1 cellular context compared by ENCODE assay signal in the genomic region with DNA sequence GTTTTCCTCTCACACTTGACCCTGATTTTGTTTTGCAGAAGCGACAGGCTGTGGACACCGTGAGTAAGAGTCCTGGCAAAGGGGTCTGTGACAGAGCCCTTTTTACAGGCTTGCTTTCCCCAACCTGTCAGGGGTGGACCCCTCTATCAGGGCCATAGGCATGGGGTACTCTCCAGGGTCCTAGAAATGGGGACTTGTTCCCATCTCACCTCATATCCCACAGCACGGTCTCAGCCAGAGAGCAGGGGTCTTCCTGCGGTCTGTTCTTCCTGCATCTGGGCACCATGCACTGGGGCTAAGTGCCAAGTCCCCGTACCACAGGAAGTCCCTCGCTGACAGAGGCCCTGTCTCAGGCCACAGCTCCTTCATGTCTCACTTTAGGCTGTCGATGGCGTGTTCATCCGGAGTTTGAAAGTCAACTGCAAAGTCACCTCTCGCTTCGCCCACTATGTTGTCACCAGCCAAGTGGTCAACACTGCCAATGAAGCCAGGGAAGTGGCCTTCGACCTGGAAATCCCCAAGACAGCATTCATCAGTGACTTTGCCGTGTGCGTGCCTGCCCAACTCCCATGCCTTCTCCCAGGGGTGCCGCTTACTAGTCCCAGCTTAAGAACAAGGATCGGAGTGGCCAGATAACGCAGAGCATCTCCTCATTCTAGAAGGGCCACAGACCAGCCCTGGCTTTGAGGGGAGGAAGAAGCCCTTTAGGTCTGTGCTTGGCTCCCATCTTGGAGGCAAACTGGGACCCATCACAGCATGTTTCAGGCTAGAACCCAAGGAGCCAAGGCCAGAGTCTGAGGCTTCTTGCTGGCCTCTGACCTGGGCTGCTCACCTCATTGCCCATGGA.
TF ChIP-seq lines count a peak whose summit lies in the region.

No MANE protein-coding gene starts in this region.

TF ChIP-seq in liver, 16 proteins besides CTCF, POLR2A, EP300 and RAD21 (continued from another document):
- TF ChIP-seq YY1 (IDR thresholded peaks at IDR 0.05), result peak; percentile 51
- TF ChIP-seq FOXA1 (IDR thresholded peaks at IDR 0.05), result no peak
- TF ChIP-seq EGR1 (IDR thresholded peaks at IDR 0.05; ENCODE audit: low read depth in 2 of 2), result no peak
- no peak for TF ChIP-seq FOXA2 (IDR thresholded peaks at IDR 0.05)
- TF ChIP-seq RXRA (IDR thresholded peaks at IDR 0.05), result peak; percentile 36 to 80
- TF ChIP-seq, protein P1, sequence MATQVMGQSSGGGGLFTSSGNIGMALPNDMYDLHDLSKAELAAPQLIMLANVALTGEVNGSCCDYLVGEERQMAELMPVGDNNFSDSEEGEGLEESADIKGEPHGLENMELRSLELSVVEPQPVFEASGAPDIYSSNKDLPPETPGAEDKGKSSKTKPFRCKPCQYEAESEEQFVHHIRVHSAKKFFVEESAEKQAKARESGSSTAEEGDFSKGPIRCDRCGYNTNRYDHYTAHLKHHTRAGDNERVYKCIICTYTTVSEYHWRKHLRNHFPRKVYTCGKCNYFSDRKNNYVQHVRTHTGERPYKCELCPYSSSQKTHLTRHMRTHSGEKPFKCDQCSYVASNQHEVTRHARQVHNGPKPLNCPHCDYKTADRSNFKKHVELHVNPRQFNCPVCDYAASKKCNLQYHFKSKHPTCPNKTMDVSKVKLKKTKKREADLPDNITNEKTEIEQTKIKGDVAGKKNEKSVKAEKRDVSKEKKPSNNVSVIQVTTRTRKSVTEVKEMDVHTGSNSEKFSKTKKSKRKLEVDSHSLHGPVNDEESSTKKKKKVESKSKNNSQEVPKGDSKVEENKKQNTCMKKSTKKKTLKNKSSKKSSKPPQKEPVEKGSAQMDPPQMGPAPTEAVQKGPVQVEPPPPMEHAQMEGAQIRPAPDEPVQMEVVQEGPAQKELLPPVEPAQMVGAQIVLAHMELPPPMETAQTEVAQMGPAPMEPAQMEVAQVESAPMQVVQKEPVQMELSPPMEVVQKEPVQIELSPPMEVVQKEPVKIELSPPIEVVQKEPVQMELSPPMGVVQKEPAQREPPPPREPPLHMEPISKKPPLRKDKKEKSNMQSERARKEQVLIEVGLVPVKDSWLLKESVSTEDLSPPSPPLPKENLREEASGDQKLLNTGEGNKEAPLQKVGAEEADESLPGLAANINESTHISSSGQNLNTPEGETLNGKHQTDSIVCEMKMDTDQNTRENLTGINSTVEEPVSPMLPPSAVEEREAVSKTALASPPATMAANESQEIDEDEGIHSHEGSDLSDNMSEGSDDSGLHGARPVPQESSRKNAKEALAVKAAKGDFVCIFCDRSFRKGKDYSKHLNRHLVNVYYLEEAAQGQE (IDR thresholded peaks at IDR 0.05), result peak; percentile 56
- TF ChIP-seq HNF4A (conservative IDR thresholded peaks at IDR 0.05), result peak; percentile 64 to 74
- TF ChIP-seq, protein P2, sequence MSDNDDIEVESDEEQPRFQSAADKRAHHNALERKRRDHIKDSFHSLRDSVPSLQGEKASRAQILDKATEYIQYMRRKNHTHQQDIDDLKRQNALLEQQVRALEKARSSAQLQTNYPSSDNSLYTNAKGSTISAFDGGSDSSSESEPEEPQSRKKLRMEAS (IDR thresholded peaks at IDR 0.05), result no peak
- peak; percentile 46 for TF ChIP-seq TAF1 (conservative IDR thresholded peaks at IDR 0.05)
- TF ChIP-seq NR2F2 (IDR thresholded peaks at IDR 0.05), result no peak
- peak; percentile 49 for TF ChIP-seq SP1 (IDR thresholded peaks at IDR 0.05)
- no peak for TF ChIP-seq JUND (IDR thresholded peaks at IDR 0.05)
- TF ChIP-seq GABPA (IDR thresholded peaks at IDR 0.05 in 1 of 2, conservative IDR thresholded peaks at IDR 0.05 in 1 of 2), result no peak
- TF ChIP-seq, protein P3, sequence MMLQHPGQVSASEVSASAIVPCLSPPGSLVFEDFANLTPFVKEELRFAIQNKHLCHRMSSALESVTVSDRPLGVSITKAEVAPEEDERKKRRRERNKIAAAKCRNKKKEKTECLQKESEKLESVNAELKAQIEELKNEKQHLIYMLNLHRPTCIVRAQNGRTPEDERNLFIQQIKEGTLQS (IDR thresholded peaks at IDR 0.05), result no peak
